ENCODE assay signal across 16 cellular contexts in the genomic region with DNA sequence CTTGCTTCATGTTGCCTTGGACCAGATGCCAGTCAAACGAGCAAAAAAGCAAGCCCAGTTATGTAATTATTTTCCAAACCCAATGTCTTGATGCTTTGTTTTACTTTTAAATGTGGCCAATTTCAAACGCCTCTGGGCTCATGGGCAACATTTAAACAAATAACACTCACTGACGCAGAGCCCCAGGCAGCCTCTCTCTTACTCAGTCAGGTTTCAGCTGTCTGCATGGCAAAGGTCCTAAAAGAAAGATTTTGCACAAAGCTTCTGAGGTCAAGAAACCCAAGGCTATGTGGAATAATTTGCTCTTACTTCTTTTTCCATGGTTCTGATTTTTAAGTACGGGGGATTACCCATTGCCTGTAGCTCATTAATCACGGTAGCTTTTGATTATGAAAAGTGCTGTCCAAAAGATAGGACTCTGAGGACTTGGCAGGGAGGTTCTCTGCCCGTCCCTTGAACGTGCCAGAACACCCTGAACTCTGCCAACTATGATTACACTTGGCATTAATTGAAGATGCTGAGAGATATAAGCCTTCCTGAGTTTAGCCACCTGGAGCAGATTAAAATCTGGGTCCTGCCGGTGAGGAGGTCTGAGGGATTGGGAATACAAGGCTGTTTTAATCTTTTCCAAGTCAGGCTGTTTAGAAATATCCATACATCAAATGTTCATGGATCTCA. TPM values are rescaled to one million over a fixed set of nuclear protein-coding genes. Genes with fewer than 3 reads are reported as not detected.
DNase-seq lines count a peak whose midpoint lies in the region; ATAC-seq and TF ChIP-seq lines count a peak whose summit lies in the region.
"Had no signal": no experiment of that assay in that cellular context is flagged by ENCODE, and none has a peak within 500 bp of the region (broad histone marks: within the 10 kb centered on the region; RNA-seq: fewer than 3 reads in every experiment).

No MANE protein-coding gene starts in this region.

- H3K36me3 ChIP-seq in GM23338 (ENCODE audit: insufficient read depth) (no peaks in the 10 kb centered on the region), OCI-LY3 (replicated peaks; ENCODE audit: low read depth, low read length) (no peaks in the 10 kb centered on the region), neural progenitor cell (no peaks in the 10 kb centered on the region), upper lobe of right lung (no peaks in the 10 kb centered on the region)
- H3K36me3 ChIP-seq: ascending aorta had no signal

- TF ChIP-seq CTCF in GM23338 (conservative IDR thresholded peaks at IDR 0.05; ENCODE audit: low read depth in 2 of 2) (no peak), OCI-LY3 (IDR thresholded peaks at IDR 0.05; ENCODE audit: low read depth, low read length) (no peak), neural progenitor cell (IDR thresholded peaks at IDR 0.05) (no peak), upper lobe of right lung (IDR thresholded peaks at IDR 0.05) (no peak)

- H3K79me2 ChIP-seq in GM23338 (replicated peaks; ENCODE audit: insufficient read depth) (no peaks in the 10 kb centered on the region), OCI-LY3 (ENCODE audit: low read length) (no peaks in the 10 kb centered on the region), neural progenitor cell (ENCODE audit: low read depth) (no peaks in the 10 kb centered on the region)

- H3K4me3 Mint-ChIP-seq in GM23338 (no peak overlapping the region), neural progenitor cell (no peak overlapping the region)
- H3K4me3 Mint-ChIP-seq: activated T-cell treated with anti-CD3 and anti-CD28 coated beads, Interleukin-2, amount 50 U/mL, for 4 hours; H9; naive thymus-derived CD4-positive, alpha-beta T cell; T-helper 17 cell had no signal

- in situ Hi-C loops in KBM-7 (cut with MboI; ENCODE audit: low pct_unique_long_range_greater_than_20kb, low sequenced_read_pairs) = no loop called here

- no peak overlapping the region for H3K4me2 ChIP-seq in GM23338
- peak overlapping the region; percentile 28; the same call in 1 of the 2 replicates for H3K4me2 ChIP-seq in OCI-LY3 (ENCODE audit: low read length)
- no peak overlapping the region for H3K4me2 ChIP-seq in neural progenitor cell

- H3F3A ChIP-seq in GM23338 (replicated peaks; ENCODE audit: low read depth) = no peaks in the 10 kb centered on the region
- H3F3A ChIP-seq in neural progenitor cell (ENCODE audit: low read depth) = no peaks in the 10 kb centered on the region

- H3K36me3 Mint-ChIP-seq in GM23338 (ENCODE audit: low read depth) = no peaks in the 10 kb centered on the region
- H3K36me3 Mint-ChIP-seq in neural progenitor cell = no peaks in the 10 kb centered on the region
- H3K36me3 Mint-ChIP-seq: naive thymus-derived CD4-positive, alpha-beta T cell had no signal

- no peaks in the 10 kb centered on the region for H3K27me3 ChIP-seq in GM23338 (ENCODE audit: insufficient read depth)
- H3K27me3 ChIP-seq in OCI-LY3 (ENCODE audit: low read depth, low read length) = peaks cover 24% of the 10 kb centered on the region
- H3K27me3 ChIP-seq in neural progenitor cell = no peaks in the 10 kb centered on the region
- H3K27me3 ChIP-seq in upper lobe of right lung = peaks cover 14% of the 10 kb centered on the region
- H3K27me3 ChIP-seq: ascending aorta had no signal

- H3K9me3 ChIP-seq in OCI-LY3 (ENCODE audit: insufficient read depth, low read length) = no peaks in the 10 kb centered on the region
- H3K9me3 ChIP-seq in neural progenitor cell (ENCODE audit: low read depth) = no peaks in the 10 kb centered on the region
- no peaks in the 10 kb centered on the region for H3K9me3 ChIP-seq in upper lobe of right lung
- H3K9me3 ChIP-seq: ascending aorta had no signal

- intact Hi-C loops in upper lobe of right lung (cut with DNase I) = no loop called here

- H3K27me3 Mint-ChIP-seq in GM23338 (ENCODE audit: insufficient read depth, low read depth, poor library complexity) = peaks cover 1% of the 10 kb centered on the region
- H3K27me3 Mint-ChIP-seq in neural progenitor cell (ENCODE audit: insufficient read depth, low read depth) = no peaks in the 10 kb centered on the region

- H2AFZ ChIP-seq in GM23338 = peak overlapping the region; percentile 16; the same call in 1 of the 2 replicates
- H2AFZ ChIP-seq in OCI-LY3 (ENCODE audit: low read depth, low read length) = no peak overlapping the region
- peak overlapping the region; percentile 19 for H2AFZ ChIP-seq in neural progenitor cell (replicated peaks)

- no peak overlapping the region for H3K27ac Mint-ChIP-seq in GM23338
- no peak overlapping the region for H3K27ac Mint-ChIP-seq in neural progenitor cell
- H3K27ac Mint-ChIP-seq: H9; naive thymus-derived CD4-positive, alpha-beta T cell; T-helper 17 cell had no signal

- no peak for DNase-seq in GM23338 (ENCODE audit: low spot score)
- DNase-seq in fibroblast of gingiva (ENCODE audit: low read depth) = peak; percentile 42
- DNase-seq in neural progenitor cell (ENCODE audit: low spot score) = no peak
- no peak for DNase-seq in SHP77 treated with DMSO at 0.1 percent for 48 hours (lab: John Stamatoyannopoulos, UW)
- DNase-seq in KBM-7 = no peak
- DNase-seq in upper lobe of right lung = no peak
- DNase-seq: activated CD4-positive, alpha-beta T cell treated with anti-CD3 and anti-CD28 coated beads for 4 hours; activated T-cell treated with anti-CD3 and anti-CD28 coated beads, Interleukin-2, amount 50 U/mL, for 4 hours; H9; naive thymus-derived CD4-positive, alpha-beta T cell; stimulated activated naive CD4-positive, alpha-beta T cell treated with Interleukin-2 at 50 U/mL for 16 hours; T-helper 17 cell had no signal

- peaks cover 4% of the 10 kb centered on the region for H3K9me3 Mint-ChIP-seq in GM23338
- peaks cover 2% of the 10 kb centered on the region for H3K9me3 Mint-ChIP-seq in neural progenitor cell

- H4K20me1 ChIP-seq in GM23338 (replicated peaks; ENCODE audit: insufficient read depth) (no peaks in the 10 kb centered on the region), OCI-LY3 (ENCODE audit: insufficient read depth, low read length) (no peaks in the 10 kb centered on the region), neural progenitor cell (ENCODE audit: low read depth) (no peaks in the 10 kb centered on the region)

- H3K4me1 ChIP-seq in GM23338 (ENCODE audit: insufficient read depth) (peaks cover 9% of the 10 kb centered on the region; the same call in 1 of the 2 replicates), OCI-LY3 (ENCODE audit: low read length) (peaks cover 4% of the 10 kb centered on the region; the same call in 1 of the 2 replicates), neural progenitor cell (peaks cover 11% of the 10 kb centered on the region), upper lobe of right lung (peaks cover 8% of the 10 kb centered on the region)
- H3K4me1 ChIP-seq: ascending aorta had no signal

- H3K27ac ChIP-seq in GM23338 (ENCODE audit: low read depth) (no peak overlapping the region), OCI-LY3 (ENCODE audit: low read length) (no peak overlapping the region), neural progenitor cell (no peak overlapping the region), upper lobe of right lung (no peak overlapping the region)
- H3K27ac ChIP-seq: ascending aorta had no signal

- H3K9me2 ChIP-seq in GM23338 (ENCODE audit: insufficient read depth) = no peaks in the 10 kb centered on the region

- no peak for ATAC-seq in GM23338
- ATAC-seq in upper lobe of right lung = no peak
- no peak for ATAC-seq in HG02852 (IDR thresholded peaks at IDR 0.05; ENCODE audit: unreplicated experiment)
- ATAC-seq: activated T-cell treated with anti-CD3 and anti-CD28 coated beads, Interleukin-2, amount 50 U/mL, for 4 hours; naive thymus-derived CD4-positive, alpha-beta T cell; sciatic nerve; T-helper 17 cell had no signal

- H3K4me1 Mint-ChIP-seq in GM23338 (peaks cover 8% of the 10 kb centered on the region), neural progenitor cell (peaks cover 6% of the 10 kb centered on the region)
- H3K4me1 Mint-ChIP-seq: naive thymus-derived CD4-positive, alpha-beta T cell; T-helper 17 cell had no signal

- H3K4me3 ChIP-seq in GM23338 (no peak overlapping the region), OCI-LY3 (ENCODE audit: low read length) (no peak overlapping the region), neural progenitor cell (no peak overlapping the region), upper lobe of right lung (no peak overlapping the region)
- H3K4me3 ChIP-seq: ascending aorta had no signal

- H3K9ac ChIP-seq in OCI-LY3 (ENCODE audit: low read length) (no peak overlapping the region), neural progenitor cell (no peak overlapping the region)

TF ChIP-seq in GM23338, 12 proteins besides CTCF, POLR2A, EP300 and RAD21 (continues in another document):
- TF ChIP-seq ZNF331 (CRISPR knock-in tag; IDR thresholded peaks at IDR 0.05; ENCODE audit: low read depth) (no peak), POLR2AphosphoS5 (IDR thresholded peaks at IDR 0.05; ENCODE audit: low read depth) (no peak), EZH2 (IDR thresholded peaks at IDR 0.05; ENCODE audit: low read depth, unreplicated experiment) (no peak), EZH2phosphoT487 (IDR thresholded peaks at IDR 0.05; ENCODE audit: unreplicated experiment) (no peak), CREB1 (CRISPR knock-in tag; IDR thresholded peaks at IDR 0.05; ENCODE audit: low read depth) (no peak), ZNF114 (CRISPR knock-in tag; IDR thresholded peaks at IDR 0.05) (no peak)

RNA-seq across cellular contexts. Expression of a gene that starts 14.1 kb away (rescaled TPM):
- 9.4 and 9.5 TPM in 2 replicates for total RNA-seq in GM23338 (2014; rRNA removed; shearing (Covaris generic))
- polyA plus RNA-seq in GM23338 (2016; fragmentation: Nextera tagmentation; extraction: Ambion mirVana) = 33.7 and 34.6 TPM in 2 replicates
- 15.2 and 17.2 TPM in 2 replicates for total RNA-seq in neural progenitor cell (ENCODE audit: low replicate concordance)
- 27.1 TPM for total RNA-seq in upper lobe of right lung
